9 cellular contexts compared by ENCODE assay signal in the genomic region with DNA sequence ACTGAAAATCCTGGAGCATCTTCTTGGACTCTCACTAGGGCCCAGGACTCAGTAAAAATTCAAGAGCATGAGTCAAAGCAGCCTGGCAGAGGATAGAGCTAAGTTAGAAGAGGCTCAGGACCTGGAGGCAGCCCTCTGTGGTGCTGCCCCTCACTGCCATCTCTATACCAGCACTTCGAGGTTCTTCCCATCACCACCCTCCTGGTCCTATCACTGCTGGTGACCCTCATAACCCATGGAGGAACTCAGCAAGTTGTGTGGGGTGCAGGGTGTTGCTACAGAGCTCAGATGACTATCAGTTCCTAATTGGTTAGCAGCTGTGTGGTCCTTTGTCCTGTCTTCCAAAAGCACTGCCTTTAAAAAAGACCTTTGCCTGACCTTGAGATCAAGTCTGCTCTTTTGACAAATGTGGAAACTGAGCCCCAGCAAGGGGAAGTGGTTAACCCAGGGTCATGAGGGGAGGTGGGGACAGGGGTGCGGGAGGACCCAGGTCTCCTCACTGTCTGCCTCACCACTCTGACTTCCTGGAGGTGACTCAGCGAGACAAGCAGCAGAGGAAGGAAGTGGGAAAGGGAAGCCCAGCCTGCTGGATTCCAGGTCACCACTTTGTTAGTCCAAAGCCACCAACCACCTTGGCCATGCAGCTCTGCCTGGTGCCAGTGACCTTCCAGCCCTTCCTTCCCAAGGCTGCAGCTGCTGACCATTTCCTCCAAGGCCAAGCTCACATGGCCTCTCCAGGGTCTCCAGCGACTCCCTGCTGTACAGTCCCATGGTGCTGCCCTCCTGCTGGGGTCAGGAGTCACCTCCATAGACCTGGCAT.
DNase-seq lines count a peak whose midpoint lies in the region; ATAC-seq, FAIRE-seq and TF ChIP-seq lines count a peak whose summit lies in the region.
"Had no signal": no experiment of that assay in that cellular context is flagged by ENCODE, and none has a peak within 500 bp of the region (broad histone marks: within the 10 kb centered on the region; RNA-seq: fewer than 3 reads in every experiment).

No MANE protein-coding gene starts in this region.

- peaks cover 2% of the 10 kb centered on the region for H3K9me1 ChIP-seq in K562 (ENCODE audit: control insufficient read depth, insufficient read depth, low read length)

- H3K4me1 Mint-ChIP-seq in activated T-cell treated with anti-CD3 and anti-CD28 coated beads, Interleukin-2, amount 50 U/mL, for 4 hours (ENCODE audit: low read depth) = peaks cover 65% of the 10 kb centered on the region

- TF ChIP-seq RAD21 in K562 (CRISPR knock-in tag; conservative IDR thresholded peaks at IDR 0.05 in 1 of 2, IDR thresholded peaks at IDR 0.05 in 1 of 2) = no peak

- no peak for DNase-seq in activated T-cell treated with anti-CD3 and anti-CD28 coated beads, Interleukin-2, amount 50 U/mL, for 4 hours
- DNase-seq in activated T-cell treated with anti-CD3 and anti-CD28 coated beads, Interleukin-2, amount 50 U/mL, for 48 hours = no peak
- DNase-seq in NOMO-1 treated with DMSO at 0.1 percent for 48 hours (lab: John Stamatoyannopoulos, UW; ENCODE audit: unreplicated experiment) (peak; percentile 42), K562 (ENCODE audit: extremely low read depth in 1 of 4, low spot score in 3 of 4) (peak in 3 of 4 experiments; percentile 23 to 27 (median 26)), spleen (peak; percentile 85), aorta (no peak), dedifferentiated amniotic fluid mesenchymal stem cell (ENCODE audit: extremely low spot score) (no peak)
- DNase-seq: NCI-H446 treated with DMSO at 0.1 percent for 48 hours had no signal

- H2AFZ ChIP-seq in K562 (ENCODE audit: low read depth, low read length) = peak overlapping the region; percentile 77

- TF ChIP-seq POLR2A in K562 (conservative IDR thresholded peaks at IDR 0.05) (no peak), spleen (IDR thresholded peaks at IDR 0.05) (no peak)

- H3K36me3 ChIP-seq in K562 (ENCODE audit: control insufficient read depth, insufficient read depth, low read length) (no peaks in the 10 kb centered on the region), spleen (no peaks in the 10 kb centered on the region), aorta (ENCODE audit: control insufficient read depth in 1 of 2, insufficient read depth in 2 of 2, low read length in 1 of 2) (no peaks in the 10 kb centered on the region)

- H3K36me3 Mint-ChIP-seq in activated T-cell treated with anti-CD3 and anti-CD28 coated beads, Interleukin-2, amount 50 U/mL, for 4 hours (ENCODE audit: insufficient read depth) = no peaks in the 10 kb centered on the region

- no peak overlapping the region for H3K4me3 Mint-ChIP-seq in activated T-cell treated with anti-CD3 and anti-CD28 coated beads, Interleukin-2, amount 50 U/mL, for 4 hours

- POLR2A ChIA-PET in K562 (lab: Yijun Ruan, JAX) = interaction anchor here (0.6 to 2.1 kb wide), 4 partner anchors 8 to 943 kb away, joined by 3 to 6 read pairs (median 4); no protein-coding TSS in a partner anchor

- H3K79me2 ChIP-seq in K562 (ENCODE audit: control insufficient read depth, insufficient read depth, low read length) = no peaks in the 10 kb centered on the region

- BruUV-seq in K562 (replicated peaks; lab: Mats Ljungman, UMichigan) = no TSS peak

- no peak overlapping the region for H3K9ac ChIP-seq in K562 (ENCODE audit: insufficient read depth in 1 of 2, low read depth in 2 of 2, low read length in 2 of 2)

- no peak for TF ChIP-seq EP300 in K562 (IDR thresholded peaks at IDR 0.05; ENCODE audit: low read length)

- H3K9me3 ChIP-seq in K562 (replicated peaks; ENCODE audit: control insufficient read depth, insufficient read depth, low read depth, low read length) = no peaks in the 10 kb centered on the region
- no peaks in the 10 kb centered on the region for H3K9me3 ChIP-seq in spleen
- no peaks in the 10 kb centered on the region for H3K9me3 ChIP-seq in aorta (ENCODE audit: control insufficient read depth, low read length)

- in situ Hi-C loops in K562 (cut with MboI) = no loop called here

- WGBS in K562 (ENCODE audit: insufficient coverage, low coverage, missing lambda C conversion rate) = 0% methylated on average over 4 of the region's 4 CpGs
- 17 to 30% (median 22%) methylated on average over 4 of the region's 4 CpGs for WGBS in spleen, 5 donors
- 91 to 93% methylated on average over 4 of the region's 4 CpGs for WGBS in aorta, 2 donors

- FAIRE-seq in K562 (lab: Jason Lieb, UNC) = peak; percentile 48

- TF ChIP-seq CTCF in K562 (IDR thresholded peaks at IDR 0.05 in 2 of 3, conservative IDR thresholded peaks at IDR 0.05 in 1 of 3; ENCODE audit: insufficient read depth in 2 of 3, low read depth in 1 of 3, low read length in 3 of 3) = no peak
- no peak for TF ChIP-seq CTCF in spleen (IDR thresholded peaks at IDR 0.05 in 8 of 11, conservative IDR thresholded peaks at IDR 0.05 in 3 of 11)

- intact Hi-C loops in K562 (cut with micrococcal nuclease) (no loop called here), spleen (cut with DNase I; ENCODE audit: low total_unique reads) (no loop called here), aorta (cut with DNase I) (no loop called here)

- H3K27ac ChIP-seq in K562 (ENCODE audit: extremely low read depth, low read depth, low read length) = no peak overlapping the region
- peak overlapping the region; percentile 0 to 74 (median 54) for H3K27ac ChIP-seq in spleen
- no peak overlapping the region for H3K27ac ChIP-seq in aorta (ENCODE audit: low read depth in 1 of 2, low read length in 2 of 2)

- peak; percentile 58 to 62 for ATAC-seq in activated T-cell treated with anti-CD3 and anti-CD28 coated beads, Interleukin-2, amount 50 U/mL, for 4 hours
- peak; percentile 50; the same call in 2 of the 3 replicates for ATAC-seq in K562
- no peak for ATAC-seq in aorta (ENCODE audit: low FRiP score)
- no peak for ATAC-seq in GM18519 (IDR thresholded peaks at IDR 0.05; ENCODE audit: low FRiP score, unreplicated experiment)

- H3K27me3 Mint-ChIP-seq in activated T-cell treated with anti-CD3 and anti-CD28 coated beads, Interleukin-2, amount 50 U/mL, for 4 hours (ENCODE audit: low read depth) = no peaks in the 10 kb centered on the region

- peak overlapping the region; percentile 2; the same call in 1 of the 2 replicates for H3K4me2 ChIP-seq in K562 (ENCODE audit: insufficient read depth, low read length)

- no peaks in the 10 kb centered on the region for H3K9me3 Mint-ChIP-seq in activated T-cell treated with anti-CD3 and anti-CD28 coated beads, Interleukin-2, amount 50 U/mL, for 4 hours

- no peak overlapping the region for H3K4me3 ChIP-seq in K562
- H3K4me3 ChIP-seq in spleen = peak overlapping the region in 1 of 8 donors; percentile 22
- H3K4me3 ChIP-seq in aorta (ENCODE audit: low read length in 2 of 2) = no peak overlapping the region

- peaks cover 6 to 34% of the 10 kb centered on the region in 2 experiments; a peak in 4 of 5 replicates for H3K27me3 ChIP-seq in K562 (ENCODE audit: control insufficient read depth in 2 of 2, insufficient read depth in 2 of 2, low read length in 2 of 2)
- no peaks in the 10 kb centered on the region for H3K27me3 ChIP-seq in spleen (replicated peaks in 1 of 7)
- no peaks in the 10 kb centered on the region for H3K27me3 ChIP-seq in aorta (ENCODE audit: control insufficient read depth in 1 of 2, insufficient read depth in 2 of 2, low read length in 1 of 2)

- H4K20me1 ChIP-seq in K562 (replicated peaks; ENCODE audit: control insufficient read depth, insufficient read depth, low read length) = no peaks in the 10 kb centered on the region

- CTCF ChIA-PET in K562 (lab: Yijun Ruan, JAX; ENCODE audit: low intra/inter-chr PET ratio) = no interaction called here

- peaks cover 5 to 9% of the 10 kb centered on the region in 2 experiments; a peak in 4 of 5 replicates for H3K4me1 ChIP-seq in K562 (replicated peaks in 1 of 2; ENCODE audit: control insufficient read depth in 2 of 2, insufficient read depth in 2 of 2, low read length in 2 of 2)
- H3K4me1 ChIP-seq in spleen = peaks cover 28 to 71% (median 47%) of the 10 kb centered on the region in 6 donors
- no peaks in the 10 kb centered on the region for H3K4me1 ChIP-seq in aorta (ENCODE audit: control insufficient read depth in 1 of 2, insufficient read depth in 2 of 2, low read length in 2 of 2)

TF ChIP-seq in K562, 482 proteins besides CTCF, POLR2A, EP300 and RAD21 (continues in another document):
- TF ChIP-seq LEF1 (IDR thresholded peaks at IDR 0.05) = no peak
- TF ChIP-seq SNIP1 (IDR thresholded peaks at IDR 0.05; ENCODE audit: low read depth) = no peak
- TF ChIP-seq SRSF3 (IDR thresholded peaks at IDR 0.05; ENCODE audit: insufficient read depth, low read length) = no peak
- TF ChIP-seq, protein P1, sequence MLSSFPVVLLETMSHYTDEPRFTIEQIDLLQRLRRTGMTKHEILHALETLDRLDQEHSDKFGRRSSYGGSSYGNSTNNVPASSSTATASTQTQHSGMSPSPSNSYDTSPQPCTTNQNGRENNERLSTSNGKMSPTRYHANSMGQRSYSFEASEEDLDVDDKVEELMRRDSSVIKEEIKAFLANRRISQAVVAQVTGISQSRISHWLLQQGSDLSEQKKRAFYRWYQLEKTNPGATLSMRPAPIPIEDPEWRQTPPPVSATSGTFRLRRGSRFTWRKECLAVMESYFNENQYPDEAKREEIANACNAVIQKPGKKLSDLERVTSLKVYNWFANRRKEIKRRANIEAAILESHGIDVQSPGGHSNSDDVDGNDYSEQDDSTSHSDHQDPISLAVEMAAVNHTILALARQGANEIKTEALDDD (IDR thresholded peaks at IDR 0.05) = peak; percentile 55; the same call in 1 of the 2 replicates
- no peak for TF ChIP-seq PATZ1 (CRISPR knock-in tag; IDR thresholded peaks at IDR 0.05; ENCODE audit: borderline replicate concordance)
- no peak for TF ChIP-seq TSC22D4 (tag; IDR thresholded peaks at IDR 0.05)
- TF ChIP-seq MAZ (CRISPR knock-in tag; conservative IDR thresholded peaks at IDR 0.05 in 1 of 2, IDR thresholded peaks at IDR 0.05 in 1 of 2) = 0 out of 4 replicates have a peak, but pooled peaks of 1 of the 2 experiments have one; percentile 35

Comparison
In these comparisons a context has a peak if more than half of its experiments do, and no peak if none do; other contexts are left out.
1. ATAC-seq: peak in activated T-cell treated with anti-CD3 and anti-CD28 coated beads, Interleukin-2, amount 50 U/mL, for 4 hours (2 of 2) and K562 (single experiment); none in aorta (single experiment) and GM18519 (single experiment).
2. DNase-seq: peak in NOMO-1 treated with DMSO at 0.1 percent for 48 hours (single experiment), K562 (3 of 4) and spleen (single experiment); none in activated T-cell treated with anti-CD3 and anti-CD28 coated beads, Interleukin-2, amount 50 U/mL, for 4 hours (single experiment), activated T-cell treated with anti-CD3 and anti-CD28 coated beads, Interleukin-2, amount 50 U/mL, for 48 hours (0 of 2), aorta (0 of 2) and dedifferentiated amniotic fluid mesenchymal stem cell (single experiment).
3. H3K27ac ChIP-seq: peak in spleen (8 of 8); none in K562 (single experiment) and aorta (0 of 2).